In the genomic region with DNA sequence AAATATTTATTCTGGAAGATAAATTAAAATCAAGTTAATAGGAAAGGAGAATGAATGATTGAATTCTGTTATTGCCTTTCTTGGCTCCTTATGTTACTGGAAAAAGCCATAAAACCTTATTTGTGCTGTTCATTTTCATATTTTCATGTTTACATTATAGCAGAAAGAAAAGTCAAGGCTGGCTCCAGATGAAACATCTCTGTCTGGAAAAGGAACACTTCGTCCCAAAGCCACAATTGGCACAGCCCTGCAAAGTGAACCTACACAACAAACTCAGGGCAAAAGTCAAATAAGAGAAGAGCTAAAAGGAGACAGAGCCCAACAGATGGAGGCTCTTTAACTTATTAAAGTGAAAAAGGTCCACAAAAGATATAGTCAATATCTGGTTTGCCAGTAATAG, we compare ENCODE assay signal across 32 cellular contexts.
"Had no signal": no experiment of that assay in that cellular context is flagged by ENCODE, and none has a peak within 500 bp of the region (broad histone marks: within the 10 kb centered on the region; RNA-seq: fewer than 3 reads in every experiment).

No MANE protein-coding gene starts in this region.

- H3K4me3 Mint-ChIP-seq: activated CD4-positive, alpha-beta memory T cell treated with anti-CD3 and anti-CD28 coated beads, Interleukin-2, amount 10 ng/mL, durations not matched to agents 7 days and 5 days; activated CD4-positive, alpha-beta T cell treated with anti-CD3 and anti-CD28 coated beads for 36 hours; activated CD8-positive, alpha-beta memory T cell treated with anti-CD3 and anti-CD28 coated beads, Interleukin-2, amount 10 ng/mL, durations not matched to agents 7 days and 5 days; activated naive CD4-positive, alpha-beta T cell treated with anti-CD3 and anti-CD28 coated beads, Interleukin-2, amount 10 ng/mL, durations not matched to agents 7 days and 5 days; activated naive CD8-positive, alpha-beta T cell; activated naive CD8-positive, alpha-beta T cell treated with anti-CD3 and anti-CD28 coated beads, Interleukin-2, amount 50 U/mL, for 24 hours; brain; T-helper 1 cell treated with Interleukin-12 subunit alpha and Interleukin-12 subunit beta and Interleukin-4 antibody, amounts not matched to agents 30 μg/mL and 1 μg/mL, for 36 hours; T-helper 2 cell treated with Interferon-gamma antibody and Interleukin-4, amounts not matched to agents 5 μg/mL and 100 μg/mL, for 36 hours; WTC11 had no signal

- H3K27me3 ChIP-seq: Peyer's patch, SJSA1 had no signal

- H3K36me3 ChIP-seq: Peyer's patch, SJSA1 had no signal

- H3K27me3 Mint-ChIP-seq: activated CD4-positive, alpha-beta memory T cell treated with anti-CD3 and anti-CD28 coated beads, Interleukin-2, amount 10 ng/mL, durations not matched to agents 7 days and 5 days; activated CD4-positive, alpha-beta T cell treated with anti-CD3 and anti-CD28 coated beads for 36 hours; activated CD8-positive, alpha-beta memory T cell treated with anti-CD3 and anti-CD28 coated beads, Interleukin-2, amount 10 ng/mL, durations not matched to agents 7 days and 5 days; activated naive CD4-positive, alpha-beta T cell treated with anti-CD3 and anti-CD28 coated beads, Interleukin-2, amount 10 ng/mL, durations not matched to agents 7 days and 5 days; activated naive CD8-positive, alpha-beta T cell; activated naive CD8-positive, alpha-beta T cell treated with anti-CD3 and anti-CD28 coated beads, Interleukin-2, amount 50 U/mL, for 24 hours; brain had no signal

- H3K36me3 Mint-ChIP-seq: WTC11 had no signal

- H3K4me1 Mint-ChIP-seq: activated CD4-positive, alpha-beta memory T cell treated with anti-CD3 and anti-CD28 coated beads, Interleukin-2, amount 10 ng/mL, durations not matched to agents 7 days and 5 days; activated CD4-positive, alpha-beta T cell treated with anti-CD3 and anti-CD28 coated beads for 36 hours; activated CD8-positive, alpha-beta memory T cell treated with anti-CD3 and anti-CD28 coated beads, Interleukin-2, amount 10 ng/mL, durations not matched to agents 7 days and 5 days; activated naive CD4-positive, alpha-beta T cell treated with anti-CD3 and anti-CD28 coated beads, Interleukin-2, amount 10 ng/mL, durations not matched to agents 7 days and 5 days; activated naive CD8-positive, alpha-beta T cell treated with anti-CD3 and anti-CD28 coated beads, Interleukin-2, amount 50 U/mL, for 24 hours; brain; WTC11 had no signal

- H3K4me3 ChIP-seq: Peyer's patch, SJSA1 had no signal

- H3K4me1 ChIP-seq: Peyer's patch, SJSA1 had no signal

- ATAC-seq: activated CD4-positive, alpha-beta T cell treated with anti-CD3 and anti-CD28 coated beads for 36 hours; activated CD4-positive, CD25-positive, alpha-beta regulatory T cell treated with anti-CD3 and anti-CD28 coated beads, Interleukin-2, amount 50 U/mL, for 24 hours; activated CD8-positive, alpha-beta memory T cell treated with anti-CD3 and anti-CD28 coated beads, Interleukin-2, amount 10 ng/mL, durations not matched to agents 7 days and 5 days; activated naive CD8-positive, alpha-beta T cell treated with anti-CD3 and anti-CD28 coated beads, Interleukin-2, amount 50 U/mL, for 24 hours; PC-3; WTC11 had no signal

- H3K9ac ChIP-seq: SK-N-SH had no signal

- DNase-seq: activated CD4-positive, alpha-beta memory T cell treated with anti-CD3 and anti-CD28 coated beads, Interleukin-2, amount 10 ng/mL, durations not matched to agents 7 days and 5 days; activated CD4-positive, alpha-beta T cell treated with anti-CD3 and anti-CD28 coated beads for 36 hours; activated CD8-positive, alpha-beta memory T cell treated with anti-CD3 and anti-CD28 coated beads for 24 hours; activated CD8-positive, alpha-beta memory T cell treated with anti-CD3 and anti-CD28 coated beads, Interleukin-2, amount 10 ng/mL, durations not matched to agents 7 days and 5 days; activated CD8-positive, alpha-beta memory T cell treated with anti-CD3 and anti-CD28 coated beads, Interleukin-2, amount 50 U/mL, for 48 hours; activated effector memory CD4-positive, alpha-beta T cell treated with Interleukin-2 at 50 U/mL for 16 hours; activated naive CD4-positive, alpha-beta T cell treated with anti-CD3 and anti-CD28 coated beads, Interleukin-2, amount 10 ng/mL, durations not matched to agents 7 days and 5 days; activated naive CD8-positive, alpha-beta T cell treated with anti-CD3 and anti-CD28 coated beads, Interleukin-2, amount 50 U/mL, for 24 hours; activated T-cell treated with anti-CD3 and anti-CD28 coated beads, Interleukin-2, amount 50 U/mL, for 48 hours; anterior cingulate cortex; KBM-7; NCI-H1048; NCI-H1105 treated with DMSO at 0.1 percent for 48 hours; NCI-H1436; NCI-H1694; NCI-H1930; NCI-H2081 treated with DMSO at 0.1 percent for 48 hours; NCI-H526; NCI-H748 treated with DMSO at 0.1 percent for 48 hours; NK-92 treated with Interleukin-12 subunit alpha and Interleukin-12 subunit beta, amount 100 ng/mL, for 24 hours; PC-3; Peyer's patch; RPMI8226; SHP77 treated with DMSO at 0.1 percent for 48 hours; SK-N-SH had no signal

- H3K27ac Mint-ChIP-seq: activated CD4-positive, alpha-beta memory T cell treated with anti-CD3 and anti-CD28 coated beads, Interleukin-2, amount 10 ng/mL, durations not matched to agents 7 days and 5 days; activated CD4-positive, alpha-beta T cell treated with anti-CD3 and anti-CD28 coated beads for 36 hours; activated CD8-positive, alpha-beta memory T cell treated with anti-CD3 and anti-CD28 coated beads, Interleukin-2, amount 10 ng/mL, durations not matched to agents 7 days and 5 days; activated naive CD4-positive, alpha-beta T cell treated with anti-CD3 and anti-CD28 coated beads, Interleukin-2, amount 10 ng/mL, durations not matched to agents 7 days and 5 days; activated naive CD8-positive, alpha-beta T cell; activated naive CD8-positive, alpha-beta T cell treated with anti-CD3 and anti-CD28 coated beads, Interleukin-2, amount 50 U/mL, for 24 hours; T-helper 1 cell treated with Interleukin-12 subunit alpha and Interleukin-12 subunit beta and Interleukin-4 antibody, amounts not matched to agents 30 μg/mL and 1 μg/mL, for 36 hours; T-helper 2 cell treated with Interferon-gamma antibody and Interleukin-4, amounts not matched to agents 5 μg/mL and 100 μg/mL, for 36 hours; WTC11 had no signal

- H3K9me3 ChIP-seq: Peyer's patch, SJSA1, SK-N-SH had no signal

- H3K27ac ChIP-seq: Peyer's patch, SJSA1 had no signal
